8 cellular contexts compared by ENCODE assay signal in the genomic region with DNA sequence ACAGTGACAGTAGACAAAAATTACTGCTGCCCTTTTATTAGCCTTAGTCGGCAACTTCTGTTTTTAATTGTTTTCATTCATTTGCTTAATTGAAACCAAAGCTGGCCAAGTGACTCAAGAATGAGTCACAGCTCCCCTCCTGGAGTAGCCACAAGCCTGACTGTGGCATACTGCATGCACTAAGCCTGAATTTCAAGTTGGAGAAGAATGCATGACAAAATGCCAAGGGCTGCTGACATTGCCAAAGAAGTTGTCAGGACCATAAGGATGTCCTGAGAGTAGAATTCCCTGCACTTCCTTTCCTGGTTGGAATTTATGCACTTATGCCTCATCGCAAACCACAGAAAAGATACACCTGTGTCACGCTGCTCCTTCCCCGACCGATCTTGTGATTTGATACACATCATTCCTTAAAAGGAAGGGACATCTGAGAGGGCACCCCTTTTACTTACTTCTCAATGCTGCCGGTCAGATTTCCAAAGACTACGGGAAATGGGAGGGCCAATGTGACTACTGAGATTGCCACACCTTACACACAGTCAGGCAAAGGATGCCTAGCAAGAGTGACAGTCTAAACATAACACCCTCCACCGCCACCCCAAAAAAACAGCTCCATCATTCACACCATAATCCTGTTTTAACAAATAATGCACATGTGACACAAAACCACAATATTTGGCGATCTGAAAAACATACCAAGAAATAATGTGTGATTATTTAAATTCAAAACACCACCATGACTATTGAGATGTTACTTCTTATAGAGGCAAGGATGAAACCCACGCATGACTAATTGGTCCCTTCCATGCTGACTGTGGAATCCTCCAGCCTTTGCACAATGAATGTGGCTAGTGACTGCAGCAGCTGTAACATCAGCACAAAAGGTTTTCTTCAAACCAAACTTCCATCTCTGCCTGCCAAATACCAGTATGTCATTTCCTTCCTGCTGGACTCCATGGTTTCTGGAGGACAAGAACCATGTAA. TPM values are rescaled to one million over a fixed set of nuclear protein-coding genes. Genes with fewer than 3 reads are reported as not detected.
A peak's percentile ranks its signal among the peaks of the same experiment; 100 is the strongest.
DNase-seq lines count a peak whose midpoint lies in the region; ATAC-seq, FAIRE-seq and TF ChIP-seq lines count a peak whose summit lies in the region.

No MANE protein-coding gene starts in this region.

- H3K4me1 Mint-ChIP-seq in naive thymus-derived CD4-positive, alpha-beta T cell = peaks cover 24 to 68% (median 38%) of the 10 kb centered on the region in 7 donors

- no peaks in the 10 kb centered on the region for H3K27me3 ChIP-seq in HUES48 (ENCODE audit: control insufficient read depth, insufficient read depth, low read length)
- H3K27me3 ChIP-seq in naive thymus-derived CD4-positive, alpha-beta T cell (ENCODE audit: control insufficient read depth in 2 of 2, insufficient read depth in 2 of 2, low read length in 2 of 2) = no peaks in the 10 kb centered on the region

- H3K9me3 Mint-ChIP-seq in naive thymus-derived CD4-positive, alpha-beta T cell = peaks cover 0 to 4% (median 0%) of the 10 kb centered on the region in 11 donors

- H3K36me3 ChIP-seq in HUES48 (ENCODE audit: control insufficient read depth, insufficient read depth, low read length) = no peaks in the 10 kb centered on the region
- H3K36me3 ChIP-seq in naive thymus-derived CD4-positive, alpha-beta T cell (ENCODE audit: control insufficient read depth in 2 of 3, insufficient read depth in 3 of 3, low read length in 3 of 3) = no peaks in the 10 kb centered on the region

- peak overlapping the region; percentile 18; the same call in 1 of the 2 replicates for H3K4me3 ChIP-seq in HUES48 (ENCODE audit: low read depth, low read length)
- no peak overlapping the region for H3K4me3 ChIP-seq in naive thymus-derived CD4-positive, alpha-beta T cell (ENCODE audit: low read length)

- peak; percentile 45 for ATAC-seq in GM19452 (IDR thresholded peaks at IDR 0.05; ENCODE audit: unreplicated experiment)
- ATAC-seq in naive thymus-derived CD4-positive, alpha-beta T cell = peak; percentile 82

- no peaks in the 10 kb centered on the region for H3K27me3 Mint-ChIP-seq in naive thymus-derived CD4-positive, alpha-beta T cell

- 0 out of 2 replicates have a peak, but pooled peaks have one; percentile 22 for TF ChIP-seq CTCF in VCaP (conservative IDR thresholded peaks at IDR 0.05)

- peak; percentile 48 for FAIRE-seq in endometrium (lab: Jason Lieb, UNC)

- intact Hi-C loops in naive thymus-derived CD4-positive, alpha-beta T cell (cut with micrococcal nuclease) = loop anchor here in 1 of 2 donors (10.0 kb wide), 1 partner anchor 112 kb away; no protein-coding TSS in a partner anchor

- H3K9me3 ChIP-seq in HUES48 (ENCODE audit: control insufficient read depth, insufficient read depth, low read length) = no peaks in the 10 kb centered on the region
- no peaks in the 10 kb centered on the region for H3K9me3 ChIP-seq in naive thymus-derived CD4-positive, alpha-beta T cell (ENCODE audit: control insufficient read depth in 2 of 3, low read length in 3 of 3)

- H3K27ac ChIP-seq in HUES48 (ENCODE audit: low read depth, low read length) (peak overlapping the region; percentile 79), VCaP (peak overlapping the region; percentile 36)
- no peak overlapping the region for H3K27ac ChIP-seq in naive thymus-derived CD4-positive, alpha-beta T cell (ENCODE audit: low read depth, low read length)

- H3K4me1 ChIP-seq in HUES48 (ENCODE audit: control insufficient read depth, insufficient read depth, low read length) = peaks cover 30% of the 10 kb centered on the region
- H3K4me1 ChIP-seq in naive thymus-derived CD4-positive, alpha-beta T cell (ENCODE audit: control insufficient read depth in 2 of 2, insufficient read depth in 2 of 2, low read length in 2 of 2) = peaks cover 0 to 14% of the 10 kb centered on the region in 2 donors

- DNase-seq in AG20443 (ENCODE audit: low spot score) (peak; percentile 90), HuH-7 (ENCODE audit: low spot score) (no peak), hepatic stellate cell (ENCODE audit: low spot score) (no peak)
- DNase-seq in naive thymus-derived CD4-positive, alpha-beta T cell = peak in 1 of 9 donors; percentile 43

- CTCF ChIA-PET in naive thymus-derived CD4-positive, alpha-beta T cell (lab: Charles Lee) = no interaction called here

- peak overlapping the region in 3 of 9 donors; percentile 7 to 28 (median 26) for H3K27ac Mint-ChIP-seq in naive thymus-derived CD4-positive, alpha-beta T cell

- no peaks in the 10 kb centered on the region for H3K36me3 Mint-ChIP-seq in naive thymus-derived CD4-positive, alpha-beta T cell

- POLR2A ChIA-PET in naive thymus-derived CD4-positive, alpha-beta T cell (lab: Charles Lee) = no interaction called here

- peak overlapping the region in 2 of 10 donors; percentile 23 to 33 for H3K4me3 Mint-ChIP-seq in naive thymus-derived CD4-positive, alpha-beta T cell

- no peak overlapping the region for H3K9ac ChIP-seq in HUES48 (ENCODE audit: low read depth, low read length)

RNA-seq across cellular contexts. Expression of a gene that starts 28.2 kb away (rescaled TPM):
- total RNA-seq in naive thymus-derived CD4-positive, alpha-beta T cell = 10 to 100 TPM in 1 of 5 experiments, 1 to 10 TPM in 4; 1.4 to 23.2 (median 2.8) TPM
- 1 to 10 TPM; 1.3 to 2.1 TPM for polyA plus RNA-seq in naive thymus-derived CD4-positive, alpha-beta T cell
